In the genomic region with DNA sequence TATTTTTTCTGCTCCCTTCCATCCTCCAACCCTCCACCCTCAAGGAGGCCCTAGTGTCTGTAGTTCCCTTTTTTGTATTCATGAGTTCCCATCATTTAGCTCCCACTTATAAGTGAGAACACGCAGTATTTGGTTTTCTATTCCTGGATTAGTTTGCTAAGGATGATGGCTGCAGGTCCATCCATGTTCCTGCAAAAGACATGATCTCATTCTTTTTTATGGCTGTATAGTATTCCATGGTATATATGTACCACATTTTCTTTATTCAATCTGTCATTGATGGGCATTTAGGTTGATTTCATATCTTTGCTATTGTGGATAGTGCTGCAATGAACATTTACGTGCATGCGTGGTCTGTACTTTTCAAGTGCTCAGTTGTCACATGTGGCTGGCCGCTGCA, we compare ENCODE assay signal across 7 cellular contexts. TPM values are rescaled to one million over a fixed set of nuclear protein-coding genes. Genes with fewer than 3 reads are reported as not detected.
DNase-seq lines count a peak whose midpoint lies in the region; ATAC-seq, FAIRE-seq and TF ChIP-seq lines count a peak whose summit lies in the region.
"Not testable (repeated sequence)": the region's sequence is repeated elsewhere in the genome, so short reads cannot be mapped to it uniquely, and the experiment has no call there.

No MANE protein-coding gene starts in this region.

- not testable (repeated sequence) for H3K4me1 ChIP-seq in K562 (replicated peaks in 1 of 2; ENCODE audit: control insufficient read depth in 2 of 2, insufficient read depth in 2 of 2, low read length in 2 of 2)

- DNase-seq in CD4-positive, alpha-beta T cell; K562 (ENCODE audit: extremely low read depth in 1 of 4, low spot score in 3 of 4); natural killer cell treated with Interleukin-12 subunit alpha and Interleukin-12 subunit beta and Interleukin-15 and Interleukin-18, amount 100 ng/mL, for 72 hours (ENCODE audit: low spot score): not testable (repeated sequence)
- peak; percentile 34 to 41 for DNase-seq in Kasumi-1 (lab: John Stamatoyannopoulos, UW)
- peak; percentile 14 for DNase-seq in MV-4-11 (lab: John Stamatoyannopoulos, UW)
- DNase-seq in activated CD4-positive, alpha-beta T cell treated with anti-CD3 and anti-CD28 coated beads, Interleukin-2, amount 10 ng/mL, durations not matched to agents 24 days and 14 days: peak; percentile 30

- BruUV-seq in K562 (replicated peaks; lab: Mats Ljungman, UMichigan): not testable (repeated sequence)

- in situ Hi-C loops in K562 (cut with MboI): not testable (repeated sequence)

- H3K4me1 Mint-ChIP-seq in CD4-positive, alpha-beta T cell (ENCODE audit: low read depth): peaks cover 20% of the 10 kb centered on the region
- H3K4me1 Mint-ChIP-seq in activated CD4-positive, alpha-beta T cell treated with anti-CD3 and anti-CD28 coated beads, Interleukin-2, amount 10 ng/mL, durations not matched to agents 24 days and 14 days: peaks cover 14% of the 10 kb centered on the region
- H3K4me1 Mint-ChIP-seq in natural killer cell treated with Interleukin-12 subunit alpha and Interleukin-12 subunit beta and Interleukin-15 and Interleukin-18, amount 100 ng/mL, for 72 hours (ENCODE audit: low read depth in 2 of 2): peaks cover 12 to 20% of the 10 kb centered on the region in 2 donors

- TF ChIP-seq POLR2A in K562 (conservative IDR thresholded peaks at IDR 0.05): not testable (repeated sequence)

- not testable (repeated sequence) for H3K27ac Mint-ChIP-seq in CD4-positive, alpha-beta T cell; activated CD4-positive, alpha-beta T cell treated with anti-CD3 and anti-CD28 coated beads, Interleukin-2, amount 10 ng/mL, durations not matched to agents 24 days and 14 days; natural killer cell treated with Interleukin-12 subunit alpha and Interleukin-12 subunit beta and Interleukin-15 and Interleukin-18, amount 100 ng/mL, for 72 hours

- WGBS in K562 (ENCODE audit: insufficient coverage, low coverage, missing lambda C conversion rate): 95% methylated on average over 4 of the region's 4 CpGs

- peaks cover 19% of the 10 kb centered on the region for H3K36me3 Mint-ChIP-seq in CD4-positive, alpha-beta T cell (ENCODE audit: low read depth)
- H3K36me3 Mint-ChIP-seq in activated CD4-positive, alpha-beta T cell treated with anti-CD3 and anti-CD28 coated beads, Interleukin-2, amount 10 ng/mL, durations not matched to agents 24 days and 14 days (ENCODE audit: low read depth): peaks cover 23% of the 10 kb centered on the region
- H3K36me3 Mint-ChIP-seq in natural killer cell treated with Interleukin-12 subunit alpha and Interleukin-12 subunit beta and Interleukin-15 and Interleukin-18, amount 100 ng/mL, for 72 hours: peaks cover 15% of the 10 kb centered on the region

- not testable (repeated sequence) for H3K27me3 ChIP-seq in CD4-positive, alpha-beta T cell (ENCODE audit: control insufficient read depth, insufficient read depth, low read length); K562 (ENCODE audit: control insufficient read depth in 2 of 2, insufficient read depth in 2 of 2, low read length in 2 of 2)

- H3K36me3 ChIP-seq in K562 (ENCODE audit: control insufficient read depth, insufficient read depth, low read length): peaks cover 12% of the 10 kb centered on the region

- not testable (repeated sequence) for TF ChIP-seq EP300 in K562 (IDR thresholded peaks at IDR 0.05; ENCODE audit: low read length)

- peaks cover 14% of the 10 kb centered on the region for H4K20me1 ChIP-seq in K562 (replicated peaks; ENCODE audit: control insufficient read depth, insufficient read depth, low read length)

- H3K9ac ChIP-seq in K562 (ENCODE audit: insufficient read depth in 1 of 2, low read depth in 2 of 2, low read length in 2 of 2): not testable (repeated sequence)

- not testable (repeated sequence) for H3K27me3 Mint-ChIP-seq in CD4-positive, alpha-beta T cell; activated CD4-positive, alpha-beta T cell treated with anti-CD3 and anti-CD28 coated beads, Interleukin-2, amount 10 ng/mL, durations not matched to agents 24 days and 14 days; natural killer cell treated with Interleukin-12 subunit alpha and Interleukin-12 subunit beta and Interleukin-15 and Interleukin-18, amount 100 ng/mL, for 72 hours

- intact Hi-C loops in CD4-positive, alpha-beta T cell (cut with DNase I, micrococcal nuclease): loop anchor here in 1 of 2 experiments (10.0 kb wide), 1 partner anchor 1473 kb away; a partner anchor contains a TSS
- intact Hi-C loops in activated CD4-positive, alpha-beta T cell treated with anti-CD3 and anti-CD28 coated beads, Interleukin-2, amount 10 ng/mL, durations not matched to agents 24 days and 14 days (cut with micrococcal nuclease); K562 (cut with micrococcal nuclease): not testable (repeated sequence)

- not testable (repeated sequence) for FAIRE-seq in K562 (lab: Jason Lieb, UNC)

- H3K4me3 Mint-ChIP-seq in CD4-positive, alpha-beta T cell: peak overlapping the region; percentile 17
- H3K4me3 Mint-ChIP-seq in activated CD4-positive, alpha-beta T cell treated with anti-CD3 and anti-CD28 coated beads, Interleukin-2, amount 10 ng/mL, durations not matched to agents 24 days and 14 days: not testable (repeated sequence)
- H3K4me3 Mint-ChIP-seq in natural killer cell treated with Interleukin-12 subunit alpha and Interleukin-12 subunit beta and Interleukin-15 and Interleukin-18, amount 100 ng/mL, for 72 hours: peak overlapping the region; percentile 25

- peaks cover 44% of the 10 kb centered on the region for H3K79me2 ChIP-seq in K562 (ENCODE audit: control insufficient read depth, insufficient read depth, low read length)

- H2AFZ ChIP-seq in K562 (ENCODE audit: low read depth, low read length): not testable (repeated sequence)

- H3K27ac ChIP-seq in CD4-positive, alpha-beta T cell (ENCODE audit: low read depth, low read length); K562 (ENCODE audit: extremely low read depth, low read depth, low read length): not testable (repeated sequence)

- POLR2A ChIA-PET in CD4-positive, alpha-beta T cell (lab: Charles Lee); K562 (lab: Yijun Ruan, JAX): not testable (repeated sequence)

- CTCF ChIA-PET in CD4-positive, alpha-beta T cell (lab: Charles Lee); K562 (lab: Yijun Ruan, JAX; ENCODE audit: low intra/inter-chr PET ratio): not testable (repeated sequence)

- not testable (repeated sequence) for H3K9me1 ChIP-seq in K562 (ENCODE audit: control insufficient read depth, insufficient read depth, low read length)

- not testable (repeated sequence) for H3K9me3 Mint-ChIP-seq in CD4-positive, alpha-beta T cell; activated CD4-positive, alpha-beta T cell treated with anti-CD3 and anti-CD28 coated beads, Interleukin-2, amount 10 ng/mL, durations not matched to agents 24 days and 14 days; natural killer cell treated with Interleukin-12 subunit alpha and Interleukin-12 subunit beta and Interleukin-15 and Interleukin-18, amount 100 ng/mL, for 72 hours

- H3K9me3 ChIP-seq in CD4-positive, alpha-beta T cell (ENCODE audit: control insufficient read depth, low read length); K562 (replicated peaks; ENCODE audit: control insufficient read depth, insufficient read depth, low read depth, low read length): not testable (repeated sequence)

- not testable (repeated sequence) for ATAC-seq in CD4-positive, alpha-beta T cell (ENCODE audit: poor library complexity); SK-N-SH treated with all-trans-retinoic acid at 6 μM for 48 hours; K562; natural killer cell treated with Interleukin-12 subunit alpha and Interleukin-12 subunit beta and Interleukin-15 and Interleukin-18, amount 100 ng/mL, for 72 hours

- not testable (repeated sequence) for TF ChIP-seq CTCF in CD4-positive, alpha-beta T cell (IDR thresholded peaks at IDR 0.05); K562 (IDR thresholded peaks at IDR 0.05 in 2 of 3, conservative IDR thresholded peaks at IDR 0.05 in 1 of 3; ENCODE audit: insufficient read depth in 2 of 3, low read depth in 1 of 3, low read length in 3 of 3)

- TF ChIP-seq RAD21 in K562 (CRISPR knock-in tag; conservative IDR thresholded peaks at IDR 0.05 in 1 of 2, IDR thresholded peaks at IDR 0.05 in 1 of 2): not testable (repeated sequence)

- not testable (repeated sequence) for H3K4me3 ChIP-seq in K562

- not testable (repeated sequence) for H3K4me2 ChIP-seq in K562 (ENCODE audit: insufficient read depth, low read length)

TF ChIP-seq in SK-N-SH treated with all-trans-retinoic acid at 6 μM for 48 hours, 23 proteins besides CTCF, POLR2A, EP300 and RAD21:
- TF ChIP-seq ZNF8 (CRISPR knock-in tag; IDR thresholded peaks at IDR 0.05): peak; percentile 78

RNA-seq across cellular contexts. Expression of a gene that starts 39.2 kb away (rescaled TPM):
- total RNA-seq in CD4-positive, alpha-beta T cell: 10 to 100 TPM; 53.2 to 58.3 TPM
- 228 and 232 TPM in 2 replicates for total RNA-seq in activated CD4-positive, alpha-beta T cell treated with anti-CD3 and anti-CD28 coated beads, Interleukin-2, amount 10 ng/mL, durations not matched to agents 24 days and 14 days
- 54.8 and 178 TPM in 2 replicates for total RNA-seq in K562 (2011; cell fraction: chromatin; rRNA removed; ENCODE audit: low replicate concordance)
- 19.3 and 24.5 TPM in 2 replicates for total RNA-seq in K562 (2011; cell fraction: nucleolus; rRNA removed)
- total RNA-seq in K562 (2011; cell fraction: nucleoplasm; rRNA removed): 46.9 and 86.5 TPM in 2 replicates
- total RNA-seq in K562 (2014; rRNA removed) (78.0 and 82.5 TPM in 2 replicates), K562 (2014; rRNA removed; fragmentation: Illumina TruSeq; extraction: Trizol) (171 and 210 TPM in 2 replicates), K562 (2015; rRNA removed; fragmentation: Illumina TruSeq; extraction: Trizol) (149 and 155 TPM in 2 replicates), K562 (2021) (120 and 144 TPM in 2 replicates)
- polyA plus RNA-seq in K562 (2011; rRNA removed) (25.7 and 46.5 TPM in 2 replicates), K562 (2014; fragmentation: Illumina TruSeq; extraction: Trizol) (272 and 295 TPM in 2 replicates), K562 (2014; fragmentation: Nextera tagmentation; extraction: Ambion mirVana) (100 to 1,000 TPM; 124 to 140 TPM), K562 (2014; rRNA removed) (71.4 and 81.9 TPM in 2 replicates)
- polyA plus RNA-seq in K562 (2011; cell fraction: cytosol; rRNA removed): 5.0 and 11.6 TPM in 2 replicates
- 14.5 and 19.5 TPM in 2 replicates for polyA plus RNA-seq in K562 (2011; cell fraction: nucleus; rRNA removed)
- 68.7 and 116 TPM in 2 replicates for polyA plus RNA-seq in K562 (2012)
- polyA minus RNA-seq in K562 (2011; rRNA and poly(A)+ RNA removed): 103 and 112 TPM in 2 replicates
- polyA minus RNA-seq in K562 (2011; cell fraction: cytosol; rRNA and poly(A)+ RNA removed): 28.6 and 30.7 TPM in 2 replicates
- 33.7 and 55.8 TPM in 2 replicates for polyA minus RNA-seq in K562 (2011; cell fraction: nucleus; rRNA and poly(A)+ RNA removed)
- 100 to 1,000 TPM; 142 to 150 TPM for total RNA-seq in natural killer cell treated with Interleukin-12 subunit alpha and Interleukin-12 subunit beta and Interleukin-15 and Interleukin-18, amount 100 ng/mL, for 72 hours
